Comparison of ENCODE assay signal across 8 cellular contexts in the genomic region with DNA sequence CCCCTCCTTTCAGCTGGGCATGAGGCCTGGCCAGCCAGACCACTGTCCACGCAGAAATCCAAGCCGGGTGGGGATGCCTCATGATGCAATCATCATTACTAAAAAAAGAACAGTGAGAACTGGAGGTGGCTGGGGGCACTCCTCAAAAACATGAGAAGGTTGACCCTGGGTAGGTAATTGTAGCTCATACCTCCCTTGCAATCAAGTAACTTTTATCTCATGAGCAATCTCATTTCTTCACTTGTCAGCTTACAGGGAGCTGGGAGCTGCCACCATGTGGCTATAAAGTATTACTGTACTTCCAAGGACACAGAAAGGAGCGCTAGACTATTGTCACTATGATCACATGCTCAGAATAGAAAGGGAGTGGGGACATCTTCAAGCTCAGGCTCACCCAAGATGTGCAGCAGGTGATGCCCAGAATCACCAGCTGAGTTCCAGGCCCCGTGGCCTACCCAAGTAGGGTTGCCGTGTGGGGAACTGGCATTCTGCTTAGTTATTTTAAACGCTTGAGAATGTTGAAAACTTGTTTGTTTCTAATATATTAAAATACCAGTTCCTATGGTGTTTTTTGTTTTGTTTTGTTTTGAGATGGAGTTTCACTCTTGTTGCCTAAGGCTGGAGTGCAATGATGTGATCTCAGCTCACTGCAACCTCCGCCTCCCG. TPM values are rescaled to one million over a fixed set of nuclear protein-coding genes. Genes with fewer than 3 reads are reported as not detected.
A peak's percentile ranks its signal among the peaks of the same experiment; 100 is the strongest.
DNase-seq lines count a peak whose midpoint lies in the region; ATAC-seq, FAIRE-seq and TF ChIP-seq lines count a peak whose summit lies in the region.

No MANE protein-coding gene starts in this region.

- no peaks in the 10 kb centered on the region for H3K27me3 ChIP-seq in keratinocyte (ENCODE audit: control insufficient read depth, extremely low read depth, insufficient read depth, low read length)

- H3K79me2 ChIP-seq in keratinocyte (ENCODE audit: control insufficient read depth, insufficient read depth, low read length) = no peaks in the 10 kb centered on the region

- H3K4me1 ChIP-seq in HEK293 (ENCODE audit: control insufficient read depth, insufficient read depth, low read length) = peaks cover 3% of the 10 kb centered on the region; the same call in 1 of the 2 replicates
- peaks cover 3% of the 10 kb centered on the region for H3K4me1 ChIP-seq in keratinocyte (ENCODE audit: control insufficient read depth, extremely low read depth, insufficient read depth, low read length)

- H3K36me3 ChIP-seq in HEK293 (ENCODE audit: control insufficient read depth in 2 of 2, insufficient read depth in 1 of 2, low read length in 2 of 2) (no peaks in the 10 kb centered on the region; a peak in 1 of 3 replicates), keratinocyte (ENCODE audit: control insufficient read depth in 2 of 2, extremely low read depth in 1 of 2, insufficient read depth in 2 of 2, low read length in 2 of 2) (no peaks in the 10 kb centered on the region)

- H4K20me1 ChIP-seq in keratinocyte (ENCODE audit: control insufficient read depth, extremely low read depth, insufficient read depth, low read length) = no peaks in the 10 kb centered on the region

- no peak for ATAC-seq in HG03432 (IDR thresholded peaks at IDR 0.05; ENCODE audit: unreplicated experiment)
- ATAC-seq in GM19395 (IDR thresholded peaks at IDR 0.05; ENCODE audit: unreplicated experiment) = no peak
- no peak for ATAC-seq in HG03521 (IDR thresholded peaks at IDR 0.05; ENCODE audit: unreplicated experiment)

- peak; percentile 81 for TF ChIP-seq CTCF in C4-2B (conservative IDR thresholded peaks at IDR 0.05)
- no peak for TF ChIP-seq CTCF in HEK293 (tag by site-specific recombination; IDR thresholded peaks at IDR 0.05)
- TF ChIP-seq CTCF in keratinocyte (optimal IDR thresholded peaks at IDR 0.05 in 1 of 3, IDR thresholded peaks at IDR 0.05 in 1 of 3, conservative IDR thresholded peaks at IDR 0.05 in 1 of 3; ENCODE audit: extremely low read depth in 1 of 3, insufficient read depth in 2 of 3, low read length in 3 of 3) = peak; percentile 21 to 34 (median 23)

- no peak overlapping the region for H2AFZ ChIP-seq in keratinocyte (ENCODE audit: control insufficient read depth, low read length)

- dilution Hi-C loops in keratinocyte (cut with MboI; ENCODE audit: extremely low pct_ligation_motif_present, low sequenced_read_pairs) = no loop called here

- H3K27ac ChIP-seq in C4-2B = no peak overlapping the region
- H3K27ac ChIP-seq in HEK293 (ENCODE audit: extremely low read depth, low read depth, low read length) = no peak overlapping the region
- H3K27ac ChIP-seq in keratinocyte (ENCODE audit: control insufficient read depth, insufficient read depth, low read length) = no peak overlapping the region

- H3K4me2 ChIP-seq in keratinocyte (ENCODE audit: control insufficient read depth, extremely low read depth, insufficient read depth, low read depth, low read length) = no peak overlapping the region

- FAIRE-seq in keratinocyte (lab: Jason Lieb, UNC) (peak; percentile 71), H54 (lab: Jason Lieb, UNC) (no peak)

- no peaks in the 10 kb centered on the region for H3K9me1 ChIP-seq in keratinocyte (ENCODE audit: control insufficient read depth, extremely low read depth, insufficient read depth, low read length)

- POLR2A ChIA-PET in HEK293 (lab: Yijun Ruan, JAX) = interaction anchor here (1.1 kb wide), 2 partner anchors 14 to 16 kb away, joined by 3 to 4 read pairs; a partner anchor contains a TSS

- no peak for TF ChIP-seq POLR2A in H54 (IDR thresholded peaks at IDR 0.05; ENCODE audit: low read depth, low read length)

- peak; percentile 47 for DNase-seq in RPMI8226
- no peak for DNase-seq in keratinocyte (ENCODE audit: low read depth, low spot score)
- DNase-seq in H54 (ENCODE audit: insufficient read length, low spot score) = no peak

- CTCF ChIA-PET in HEK293 (lab: Yijun Ruan, JAX) = interaction anchor here (0.5 to 3.0 kb wide), 13 partner anchors 9 to 1924 kb away, joined by 3 to 12 read pairs (median 3); no protein-coding TSS in a partner anchor

- H3K9me3 ChIP-seq in HEK293 (ENCODE audit: control insufficient read depth, insufficient read depth, low read depth, low read length) (no peaks in the 10 kb centered on the region), keratinocyte (ENCODE audit: control insufficient read depth, low read depth, low read length) (no peaks in the 10 kb centered on the region)

- H3K4me3 ChIP-seq in HEK293 (ENCODE audit: low read depth, low read length) = no peak overlapping the region
- H3K4me3 ChIP-seq in keratinocyte (ENCODE audit: control insufficient read depth in 2 of 3, extremely low read depth in 1 of 3, insufficient read depth in 2 of 3, low read depth in 1 of 3, low read length in 3 of 3) = no peak overlapping the region

- no peak overlapping the region for H3K9ac ChIP-seq in keratinocyte (ENCODE audit: control insufficient read depth, extremely low read depth, insufficient read depth, low read length)

TF ChIP-seq in HEK293, 187 proteins besides CTCF, POLR2A, EP300 and RAD21:
- no peak for TF ChIP-seq ZNF670 (tag by site-specific recombination; IDR thresholded peaks at IDR 0.05; ENCODE audit: low read depth)
- no peak for TF ChIP-seq KLF9 (tag by site-specific recombination; IDR thresholded peaks at IDR 0.05; ENCODE audit: low read depth)
- TF ChIP-seq ZNF654 (tag by site-specific recombination; IDR thresholded peaks at IDR 0.05; ENCODE audit: low read depth) = peak; percentile 31

RNA-seq across cellular contexts. Expression of a gene that starts 3.0 kb away (rescaled TPM):
- 0.76 to 1.1 TPM (median 1.1 TPM) in 3 replicates for polyA plus RNA-seq in keratinocyte
- polyA plus RNA-seq in keratinocyte (2011; ENCODE audit: low read depth) = 0.49 TPM
- polyA plus RNA-seq in keratinocyte (2011; cell fraction: cytosol; rRNA removed) = 0.51 and 0.69 TPM in 2 replicates
- 3.2 TPM in 2 replicates for polyA plus RNA-seq in keratinocyte (2011; cell fraction: nucleus; rRNA removed)
- polyA plus RNA-seq in keratinocyte (2012; ENCODE audit: low replicate concordance) = 0.71 and 1.8 TPM in 2 replicates
- 1.2 to 1.9 TPM in 2 of 3 replicates, not detected in the other for polyA minus RNA-seq in keratinocyte
- not detected for polyA minus RNA-seq in keratinocyte (2011; cell fraction: cytosol; rRNA and poly(A)+ RNA removed)
- 1.3 and 1.9 TPM in 2 replicates for polyA minus RNA-seq in keratinocyte (2011; cell fraction: nucleus; rRNA and poly(A)+ RNA removed)

RNA-seq across cellular contexts. Expression of a gene that starts 15.1 kb away (rescaled TPM):
- 4.3 to 10.1 TPM (median 7.8 TPM) in 3 replicates for polyA plus RNA-seq in keratinocyte
- 5.1 TPM for polyA plus RNA-seq in keratinocyte (2011; ENCODE audit: low read depth)
- 3.2 and 7.4 TPM in 2 replicates for polyA plus RNA-seq in keratinocyte (2011; cell fraction: cytosol; rRNA removed)
- polyA plus RNA-seq in keratinocyte (2011; cell fraction: nucleus; rRNA removed) = 5.5 and 6.3 TPM in 2 replicates
- polyA plus RNA-seq in keratinocyte (2012; ENCODE audit: low replicate concordance) = 3.8 and 7.3 TPM in 2 replicates
- polyA minus RNA-seq in keratinocyte = 2.2 to 8.5 TPM (median 2.4 TPM) in 3 replicates
- polyA minus RNA-seq in keratinocyte (2011; cell fraction: cytosol; rRNA and poly(A)+ RNA removed) = 5.4 TPM
- polyA minus RNA-seq in keratinocyte (2011; cell fraction: nucleus; rRNA and poly(A)+ RNA removed) = 3.1 and 7.7 TPM in 2 replicates

RNA-seq across cellular contexts. Expression of a gene that starts 15.2 kb away (rescaled TPM):
- 1.7 to 3.3 TPM (median 2.8 TPM) in 3 replicates for polyA plus RNA-seq in keratinocyte
- 2.2 TPM for polyA plus RNA-seq in keratinocyte (2011; ENCODE audit: low read depth)
- polyA plus RNA-seq in keratinocyte (2011; cell fraction: cytosol; rRNA removed) = 2.0 and 3.5 TPM in 2 replicates
- polyA plus RNA-seq in keratinocyte (2011; cell fraction: nucleus; rRNA removed) = 3.2 and 3.4 TPM in 2 replicates
- 4.4 and 6.2 TPM in 2 replicates for polyA plus RNA-seq in keratinocyte (2012; ENCODE audit: low replicate concordance)
- polyA minus RNA-seq in keratinocyte = 1.6 to 3.2 TPM (median 1.7 TPM) in 3 replicates
- polyA minus RNA-seq in keratinocyte (2011; cell fraction: cytosol; rRNA and poly(A)+ RNA removed) = 5.2 TPM
- polyA minus RNA-seq in keratinocyte (2011; cell fraction: nucleus; rRNA and poly(A)+ RNA removed) = 3.2 and 3.3 TPM in 2 replicates

RNA-seq across cellular contexts. Expression of a gene that starts 21.8 kb away (rescaled TPM):
- 0.05 to 0.12 TPM (median 0.07 TPM) in 3 replicates for polyA plus RNA-seq in keratinocyte
- polyA plus RNA-seq in keratinocyte (2011; ENCODE audit: low read depth) = 1.2 TPM
- polyA plus RNA-seq in keratinocyte (2011; cell fraction: cytosol; rRNA removed) = 0.06 and 0.11 TPM in 2 replicates
- polyA plus RNA-seq in keratinocyte (2011; cell fraction: nucleus; rRNA removed) = 0.35 and 0.55 TPM in 2 replicates
- polyA plus RNA-seq in keratinocyte (2012; ENCODE audit: low replicate concordance) = 0.37 and 0.45 TPM in 2 replicates
- 0.77 TPM in 1 of 3 replicates, not detected in the others for polyA minus RNA-seq in keratinocyte
- polyA minus RNA-seq in keratinocyte (2011; cell fraction: cytosol; rRNA and poly(A)+ RNA removed) = not detected
- not detected in 2 replicates for polyA minus RNA-seq in keratinocyte (2011; cell fraction: nucleus; rRNA and poly(A)+ RNA removed)
